Comparison of ENCODE assay signal across 8 cellular contexts in genomic region chr4:77818077-77818666, GRCh38. TPM values are rescaled to one million over a fixed set of nuclear protein-coding genes. Genes with fewer than 3 reads are reported as not detected.
DNase-seq lines count a peak whose midpoint lies in the region; ATAC-seq and TF ChIP-seq lines count a peak whose summit lies in the region.

No MANE protein-coding gene starts in this region.

- H3K4me3 ChIP-seq in brain microvascular endothelial cell (ENCODE audit: low read depth, low read length), result peak overlapping the region; percentile 91

- peak overlapping the region; percentile 79 for H3K27ac Mint-ChIP-seq in HFFc6
- H3K27ac Mint-ChIP-seq in T-helper 1 cell treated with Interleukin-12 subunit alpha and Interleukin-12 subunit beta and Interleukin-4 antibody, amounts not matched to agents 30 μg/mL and 1 μg/mL, for 36 hours, result peak overlapping the region; percentile 96

- H3K36me3 ChIP-seq in ES-I3 (ENCODE audit: insufficient read depth, low read length) (no peaks in the 10 kb centered on the region), brain microvascular endothelial cell (replicated peaks) (no peaks in the 10 kb centered on the region)

- H3K9me3 Mint-ChIP-seq in HFFc6, result no peaks in the 10 kb centered on the region
- H3K9me3 Mint-ChIP-seq in T-helper 1 cell treated with Interleukin-12 subunit alpha and Interleukin-12 subunit beta and Interleukin-4 antibody, amounts not matched to agents 30 μg/mL and 1 μg/mL, for 36 hours, result no peaks in the 10 kb centered on the region

- peaks cover 31% of the 10 kb centered on the region for H3K4me1 Mint-ChIP-seq in HFFc6 (ENCODE audit: low read depth)
- H3K4me1 Mint-ChIP-seq in T-helper 1 cell treated with Interleukin-12 subunit alpha and Interleukin-12 subunit beta and Interleukin-4 antibody, amounts not matched to agents 30 μg/mL and 1 μg/mL, for 36 hours (ENCODE audit: low read depth), result peaks cover 54% of the 10 kb centered on the region

- H3K27ac ChIP-seq in brain microvascular endothelial cell, result peak overlapping the region; percentile 68

- no peaks in the 10 kb centered on the region; the same call in none of the 2 replicates for H3K27me3 Mint-ChIP-seq in HFFc6 (ENCODE audit: insufficient read depth)
- no peaks in the 10 kb centered on the region for H3K27me3 Mint-ChIP-seq in T-helper 1 cell treated with Interleukin-12 subunit alpha and Interleukin-12 subunit beta and Interleukin-4 antibody, amounts not matched to agents 30 μg/mL and 1 μg/mL, for 36 hours (ENCODE audit: low read depth)

- no peak for ATAC-seq in GM19328 (IDR thresholded peaks at IDR 0.05; ENCODE audit: unreplicated experiment)

- peak overlapping the region; percentile 65 for H3K9ac ChIP-seq in ES-I3 (ENCODE audit: low read depth, low read length)

- DNase-seq in HFFc6 (peak; percentile 86), NCI-H187 (lab: John Stamatoyannopoulos, UW) (peak; percentile 49 to 54), brain microvascular endothelial cell (peak; percentile 73), hypothalamus (lab: John Stamatoyannopoulos, UW) (peak in 46 of 51 donors; percentile 1 to 86 (median 36)), renal cortical epithelial cell (ENCODE audit: low read depth) (peak; percentile 78)

- no peaks in the 10 kb centered on the region for H3K27me3 ChIP-seq in brain microvascular endothelial cell (replicated peaks)

- in situ Hi-C loops in brain microvascular endothelial cell (cut with HindIII; ENCODE audit: low pct_ligation_motif_present, low sequenced_read_pairs), result no loop called here

- H3K36me3 Mint-ChIP-seq in HFFc6 (ENCODE audit: low read depth), result 0 out of 2 replicates have a peak, but pooled peaks cover 4% of the 10 kb centered on the region
- peaks cover 23% of the 10 kb centered on the region for H3K36me3 Mint-ChIP-seq in T-helper 1 cell treated with Interleukin-12 subunit alpha and Interleukin-12 subunit beta and Interleukin-4 antibody, amounts not matched to agents 30 μg/mL and 1 μg/mL, for 36 hours (ENCODE audit: low read depth)

- TF ChIP-seq CTCF in HFFc6 (IDR thresholded peaks at IDR 0.05), result peak; percentile 69
- peak; percentile 72 for TF ChIP-seq CTCF in brain microvascular endothelial cell (IDR thresholded peaks at IDR 0.05; ENCODE audit: low read depth, low read length, missing control alignments)

- H3K4me3 Mint-ChIP-seq in HFFc6, result peak overlapping the region; percentile 84
- peak overlapping the region; percentile 95 for H3K4me3 Mint-ChIP-seq in T-helper 1 cell treated with Interleukin-12 subunit alpha and Interleukin-12 subunit beta and Interleukin-4 antibody, amounts not matched to agents 30 μg/mL and 1 μg/mL, for 36 hours

- H3K9me3 ChIP-seq in ES-I3 (ENCODE audit: control insufficient read depth, insufficient read depth, low read length), result no peaks in the 10 kb centered on the region

- peaks cover 7% of the 10 kb centered on the region for H3K4me1 ChIP-seq in ES-I3 (ENCODE audit: insufficient read depth, low read length)

RNA-seq across cellular contexts. Expression of gene CNOT6L, which starts 1.0 kb away (rescaled TPM):
- total RNA-seq in HFFc6 (2021; fragmentation: NEBNext Ultra II Directional; extraction: Animal tissue kit (Norgen Biotek cat#: 25700)), result 10 to 100 TPM; 17.8 to 24.3 (median 20.2) TPM
- 11.6 and 57.5 TPM in 2 replicates for total RNA-seq in renal cortical epithelial cell

RNA-seq across cellular contexts. Expression of gene MRPL1, which starts 44.5 kb away (rescaled TPM):
- 10 to 100 TPM; 29.2 to 48.8 (median 45.1) TPM for total RNA-seq in HFFc6 (2021; fragmentation: NEBNext Ultra II Directional; extraction: Animal tissue kit (Norgen Biotek cat#: 25700))
- total RNA-seq in renal cortical epithelial cell, result 41.3 and 51.7 TPM in 2 replicates

Comparison
In these comparisons a context has a peak if more than half of its experiments do, and no peak if none do; other contexts are left out.
1. DNase-seq: peak in every context shown above with its lines; median percentile 86 in HFFc6; 78 in renal cortical epithelial cell; 73 in brain microvascular endothelial cell; 52 in NCI-H187; 36 in hypothalamus.